Comparison of ENCODE assay signal across 16 cellular contexts in genomic region chr15:51312754-51313390, GRCh38. TPM values are rescaled to one million over a fixed set of nuclear protein-coding genes. Genes with fewer than 3 reads are reported as not detected.
DNase-seq lines count a peak whose midpoint lies in the region; ATAC-seq and TF ChIP-seq lines count a peak whose summit lies in the region.
"Had no signal": no experiment of that assay in that cellular context is flagged by ENCODE, and none has a peak within 500 bp of the region (broad histone marks: within the 10 kb centered on the region; RNA-seq: fewer than 3 reads in every experiment).

No MANE protein-coding gene starts in this region.

- TF ChIP-seq CTCF in C4-2B (conservative IDR thresholded peaks at IDR 0.05) (no peak), tibial nerve (IDR thresholded peaks at IDR 0.05) (no peak)

- H3K4me3 ChIP-seq in H7 (ENCODE audit: insufficient read depth, low read depth, low read length) (no peak overlapping the region), tibial nerve (no peak overlapping the region)
- H3K4me3 ChIP-seq: spleen, uterus had no signal

- peaks cover 0 to 46% (median 3%) of the 10 kb centered on the region in 4 donors for H3K4me1 ChIP-seq in tibial nerve
- H3K4me1 ChIP-seq: parathyroid adenoma, uterus had no signal

- no peak for TF ChIP-seq POLR2A in tibial nerve (IDR thresholded peaks at IDR 0.05)

- no peak for TF ChIP-seq EP300 in tibial nerve (IDR thresholded peaks at IDR 0.05)

- peak; percentile 73 for DNase-seq in HPDE6-E6E7 (ENCODE audit: extremely low spot score)
- DNase-seq in caudate nucleus (lab: John Stamatoyannopoulos, UW): peak in 7 of 61 donors; percentile 3 to 34 (median 16)
- DNase-seq in kidney glomerular epithelial cell (lab: John Stamatoyannopoulos, UW): peak; percentile 78
- DNase-seq in H7: no peak
- DNase-seq in UCSD-AML1 (lab: John Stamatoyannopoulos, UW; ENCODE audit: unreplicated experiment): no peak
- no peak for DNase-seq in tibial nerve (ENCODE audit: low spot score in 2 of 2)
- DNase-seq: activated CD4-positive, alpha-beta memory T cell treated with anti-CD3 and anti-CD28 coated beads for 36 hours; hippocampal formation; NCI-H1694 treated with DMSO at 0.1 percent for 48 hours; SK-N-SH; spleen; stimulated activated naive B cell treated with anti-CD40 and anti-IgM and Interleukin-4, amounts not matched to agents 10 μg/mL and 1 μg/mL and 100 μg/mL, for 72 hours; uterus had no signal

- H3K27me3 ChIP-seq in H7 (ENCODE audit: control insufficient read depth, insufficient read depth, low read length) (no peaks in the 10 kb centered on the region), tibial nerve (no peaks in the 10 kb centered on the region)
- H3K27me3 ChIP-seq: uterus had no signal

- H3K36me3 ChIP-seq in H7 (replicated peaks; ENCODE audit: control insufficient read depth, insufficient read depth, low read length) (no peaks in the 10 kb centered on the region), tibial nerve (no peaks in the 10 kb centered on the region)
- H3K36me3 ChIP-seq: spleen, uterus had no signal

- no peak for ATAC-seq in HG03520 (IDR thresholded peaks at IDR 0.05; ENCODE audit: unreplicated experiment)
- ATAC-seq: stimulated activated naive B cell treated with anti-CD40 and anti-IgM and Interleukin-4, amounts not matched to agents 10 μg/mL and 1 μg/mL and 100 μg/mL, for 72 hours had no signal

- H3K27ac ChIP-seq in C4-2B (peak overlapping the region; percentile 7), caudate nucleus (ENCODE audit: low read depth, low read length) (peak overlapping the region; percentile 85), tibial nerve (peak overlapping the region in 2 of 4 donors; percentile 41 to 47)
- H3K27ac ChIP-seq: parathyroid adenoma, spleen, uterus had no signal

- WGBS in tibial nerve, 2 donors: 53 to 55% methylated on average over 2 of the region's 2 CpGs

- H3K9me3 ChIP-seq in tibial nerve: no peaks in the 10 kb centered on the region
- H3K9me3 ChIP-seq: SK-N-SH, spleen, uterus had no signal

RNA-seq across cellular contexts. Expression of gene CYP19A1, which starts 25.5 kb away (rescaled TPM):
- total RNA-seq in H7 (2014; rRNA removed; shearing (Covaris generic)): not detected in 2 replicates
- 100 to 1,000 TPM in 1 of 4 donors, 10 to 100 TPM in 2, 1 to 10 TPM in 1; 6.3 to 124 (median 15.6) TPM for total RNA-seq in tibial nerve
- total RNA-seq: activated CD4-positive, alpha-beta memory T cell treated with anti-CD3 and anti-CD28 coated beads for 36 hours; uterus had no signal

RNA-seq across cellular contexts. Expression of gene GLDN, which starts 28.6 kb away (rescaled TPM):
- total RNA-seq in H7 (2014; rRNA removed; shearing (Covaris generic)): 0.35 and 0.67 TPM in 2 replicates
- total RNA-seq in tibial nerve: 10 to 100 TPM; 68.6 to 85.4 (median 79.3) TPM
- total RNA-seq: activated CD4-positive, alpha-beta memory T cell treated with anti-CD3 and anti-CD28 coated beads for 36 hours had no signal

Comparison
In these comparisons a context has a peak if more than half of its experiments do, and no peak if none do; other contexts are left out.
1. DNase-seq: peak in HPDE6-E6E7 (single experiment) and kidney glomerular epithelial cell (single experiment); none in H7 (single experiment), UCSD-AML1 (single experiment) and tibial nerve (0 of 2).
2. RNA of gene GLDN, which starts 28.6 kb away (total RNA-seq): 68.6 to 85.4 TPM in tibial nerve; 0.35 to 0.67 TPM in H7; every median in the first group is over 10 times any median in the second.